In genomic region chr17:80663783-80664206, GRCh38 we compare ENCODE assay signal across 9 cellular contexts.
DNase-seq lines count a peak whose midpoint lies in the region; ATAC-seq and TF ChIP-seq lines count a peak whose summit lies in the region.
"Had no signal": no experiment of that assay in that cellular context is flagged by ENCODE, and none has a peak within 500 bp of the region (broad histone marks: within the 10 kb centered on the region; RNA-seq: fewer than 3 reads in every experiment).

No MANE protein-coding gene starts in this region.

- DNase-seq in GM04504 (ENCODE audit: low read depth) (peak; percentile 43), fibroblast of mammary gland (ENCODE audit: low read depth) (peak; percentile 81), PC-9 (no peak)
- peak; percentile 29 for DNase-seq in activated CD4-positive, alpha-beta T cell treated with anti-CD3 and anti-CD28 coated beads, Interleukin-2, amount 50 U/mL, for 1 hour
- peak; percentile 21 for DNase-seq in stimulated activated CD4-positive, alpha-beta T cell treated with anti-CD3 and anti-CD28 coated beads, Interleukin-12 subunit alpha, Interleukin-12 subunit beta, amount 100 ng/mL, for 4 hours
- DNase-seq: NCI-H1105 had no signal

- no peak overlapping the region for H2AFZ ChIP-seq in PC-9

- H3K36me3 ChIP-seq in PC-9 (ENCODE audit: low read depth), result no peaks in the 10 kb centered on the region

- H3K4me2 ChIP-seq in PC-9, result no peak overlapping the region

- BruUV-seq in PC-9 (replicated peaks; lab: Mats Ljungman, UMichigan), result no TSS peak

- H3K9me2 ChIP-seq in PC-9 (ENCODE audit: insufficient read depth), result no peaks in the 10 kb centered on the region

- intact Hi-C loops in PC-9 (cut with micrococcal nuclease; ENCODE audit: unreplicated experiment), result no loop called here

- no peaks in the 10 kb centered on the region for H3F3A ChIP-seq in PC-9 (ENCODE audit: insufficient read depth, low read depth)

- CTCF ChIA-PET in PC-9 (lab: Charles Lee), result no interaction called here

- no peak for TF ChIP-seq CTCF in fibroblast of mammary gland (conservative IDR thresholded peaks at IDR 0.05; ENCODE audit: control insufficient read depth, insufficient read depth, low read depth, low read length)
- no peak for TF ChIP-seq CTCF in PC-9 (conservative IDR thresholded peaks at IDR 0.05)

- no peaks in the 10 kb centered on the region for H3K27me3 ChIP-seq in PC-9 (ENCODE audit: insufficient read depth, low read depth)

- no peaks in the 10 kb centered on the region for H3K9me3 ChIP-seq in PC-9 (ENCODE audit: insufficient read depth, low read depth)

- peaks cover 10% of the 10 kb centered on the region; the same call in 1 of the 2 replicates for H4K20me1 ChIP-seq in PC-9 (ENCODE audit: insufficient read depth)

- no peaks in the 10 kb centered on the region for H3K4me1 ChIP-seq in PC-9 (replicated peaks; ENCODE audit: insufficient read depth)

- POLR2A ChIA-PET in PC-9 (lab: Charles Lee; ENCODE audit: unreplicated experiment), result no interaction called here

- no peak overlapping the region for H3K4me3 ChIP-seq in fibroblast of mammary gland (ENCODE audit: control insufficient read depth, low read depth, low read length)
- no peak overlapping the region for H3K4me3 ChIP-seq in PC-9

- no peaks in the 10 kb centered on the region for H3K79me2 ChIP-seq in PC-9 (ENCODE audit: low read depth)

- ATAC-seq in HG03039 (IDR thresholded peaks at IDR 0.05; ENCODE audit: unreplicated experiment) (no peak), HG02973 (IDR thresholded peaks at IDR 0.05; ENCODE audit: unreplicated experiment) (no peak), HG02938 (IDR thresholded peaks at IDR 0.05; ENCODE audit: unreplicated experiment) (no peak)

- H3K27ac ChIP-seq in PC-9, result no peak overlapping the region

Comparison
In these comparisons a context has a peak if more than half of its experiments do, and no peak if none do; other contexts are left out.
1. DNase-seq: peak in GM04504 (single experiment), activated CD4-positive, alpha-beta T cell treated with anti-CD3 and anti-CD28 coated beads, Interleukin-2, amount 50 U/mL, for 1 hour (single experiment), fibroblast of mammary gland (single experiment) and stimulated activated CD4-positive, alpha-beta T cell treated with anti-CD3 and anti-CD28 coated beads, Interleukin-12 subunit alpha, Interleukin-12 subunit beta, amount 100 ng/mL, for 4 hours (single experiment); none in PC-9 (0 of 2).